2 cellular contexts compared by ENCODE assay signal in the genomic region with DNA sequence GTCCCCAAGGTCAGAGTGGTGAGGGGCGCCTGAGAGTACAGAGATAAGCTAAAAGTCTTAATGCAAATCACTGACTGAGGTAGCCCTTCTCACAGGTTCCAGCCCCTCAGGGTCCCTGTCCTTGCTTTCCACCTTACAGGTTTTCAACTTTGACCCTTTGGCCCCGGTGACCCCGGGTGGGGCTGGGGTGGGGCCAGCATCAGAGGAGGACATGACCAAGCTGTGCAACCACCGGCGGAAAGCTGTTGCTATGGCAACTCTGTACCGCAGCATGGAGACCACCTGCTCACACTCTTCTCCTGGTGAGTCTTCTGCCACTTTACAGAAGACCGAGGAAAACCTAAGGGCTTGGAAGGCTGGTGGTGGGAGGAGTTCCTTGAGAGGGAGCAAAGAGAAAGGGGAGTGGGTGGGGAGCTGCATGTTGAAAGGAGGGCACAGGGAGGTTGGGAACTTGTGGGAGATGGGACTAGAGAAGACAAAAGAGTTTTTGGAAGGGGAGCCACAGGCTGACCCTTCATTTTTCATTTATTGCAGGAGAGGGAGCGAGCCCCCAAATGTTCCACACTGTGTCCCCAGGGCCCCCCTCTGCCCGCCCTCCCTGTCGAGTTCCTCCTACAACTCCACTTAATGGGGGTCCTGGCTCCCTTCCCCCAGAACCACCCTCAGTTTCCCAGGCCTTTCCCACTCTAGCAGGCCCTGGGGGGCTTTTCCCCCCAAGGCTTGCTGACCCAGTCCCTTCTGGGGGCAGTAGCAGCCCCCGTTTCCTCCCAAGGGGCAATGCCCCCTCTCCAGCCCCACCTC.
TF ChIP-seq lines count a peak whose summit lies in the region.

No MANE protein-coding gene starts in this region.

TF ChIP-seq in HEK293, 187 proteins besides CTCF, POLR2A, EP300 and RAD21:
- TF ChIP-seq ZNF843 (tag by site-specific recombination; IDR thresholded peaks at IDR 0.05) (no peak), SP2 (tag by site-specific recombination; IDR thresholded peaks at IDR 0.05) (0 out of 2 replicates have a peak, but pooled peaks have one; percentile 10), ZNF132 (tag by site-specific recombination; IDR thresholded peaks at IDR 0.05; ENCODE audit: borderline replicate concordance) (no peak), GLIS2 (tag by site-specific recombination; IDR thresholded peaks at IDR 0.05) (peak; percentile 61; the same call in 1 of the 2 replicates), ZNF792 (tag by site-specific recombination; IDR thresholded peaks at IDR 0.05) (no peak), ZNF37A (tag by site-specific recombination; IDR thresholded peaks at IDR 0.05) (no peak), ZNF302 (tag by site-specific recombination; IDR thresholded peaks at IDR 0.05; ENCODE audit: low read depth) (no peak), ZNF549 (tag by site-specific recombination; IDR thresholded peaks at IDR 0.05) (no peak), ZNF324 (tag by site-specific recombination; IDR thresholded peaks at IDR 0.05) (no peak)
- TF ChIP-seq, protein P1, sequence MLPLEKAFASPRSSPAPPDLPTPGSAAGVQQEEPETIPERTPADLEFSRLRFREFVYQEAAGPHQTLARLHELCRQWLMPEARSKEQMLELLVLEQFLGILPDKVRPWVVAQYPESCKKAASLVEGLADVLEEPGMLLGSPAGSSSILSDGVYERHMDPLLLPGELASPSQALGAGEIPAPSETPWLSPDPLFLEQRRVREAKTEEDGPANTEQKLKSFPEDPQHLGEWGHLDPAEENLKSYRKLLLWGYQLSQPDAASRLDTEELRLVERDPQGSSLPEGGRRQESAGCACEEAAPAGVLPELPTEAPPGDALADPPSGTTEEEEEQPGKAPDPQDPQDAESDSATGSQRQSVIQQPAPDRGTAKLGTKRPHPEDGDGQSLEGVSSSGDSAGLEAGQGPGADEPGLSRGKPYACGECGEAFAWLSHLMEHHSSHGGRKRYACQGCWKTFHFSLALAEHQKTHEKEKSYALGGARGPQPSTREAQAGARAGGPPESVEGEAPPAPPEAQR (tag by site-specific recombination; IDR thresholded peaks at IDR 0.05), result no peak

TF ChIP-seq in K562, 482 proteins besides CTCF, POLR2A, EP300 and RAD21 (continues in another document):
- TF ChIP-seq POLR2G (IDR thresholded peaks at IDR 0.05; ENCODE audit: low read depth, low read length), result peak; percentile 25; the same call in 1 of the 2 replicates
- TF ChIP-seq CBFA2T2 (conservative IDR thresholded peaks at IDR 0.05), result no peak
- peak; percentile 91 for TF ChIP-seq NR2C1 (IDR thresholded peaks at IDR 0.05)
- TF ChIP-seq NR2C1 (tag; IDR thresholded peaks at IDR 0.05), result peak; percentile 92
- TF ChIP-seq CHD2 (IDR thresholded peaks at IDR 0.05; ENCODE audit: low read depth, low read length), result no peak
- TF ChIP-seq L3MBTL2 (IDR thresholded peaks at IDR 0.05), result no peak
- TF ChIP-seq JUND (IDR thresholded peaks at IDR 0.05; ENCODE audit: borderline replicate concordance, low read depth, low read length), result no peak
- TF ChIP-seq JUND (tag; IDR thresholded peaks at IDR 0.05; ENCODE audit: borderline replicate concordance, low read depth, low read length), result no peak
- no peak for TF ChIP-seq ILK (tag; IDR thresholded peaks at IDR 0.05; ENCODE audit: borderline replicate concordance, low read depth)
- no peak for TF ChIP-seq ZFX (CRISPR knock-in tag; IDR thresholded peaks at IDR 0.05)
- TF ChIP-seq ZNF778 (CRISPR knock-in tag; IDR thresholded peaks at IDR 0.05), result no peak
- 0 out of 2 replicates have a peak, but pooled peaks have one; percentile 35 for TF ChIP-seq ESRRA (IDR thresholded peaks at IDR 0.05; ENCODE audit: borderline replicate concordance, low read depth)
- 0 out of 4 replicates have a peak, but pooled peaks of 1 of the 2 experiments have one; percentile 34 for TF ChIP-seq MAZ (CRISPR knock-in tag; conservative IDR thresholded peaks at IDR 0.05 in 1 of 2, IDR thresholded peaks at IDR 0.05 in 1 of 2)
- TF ChIP-seq, protein P2, sequence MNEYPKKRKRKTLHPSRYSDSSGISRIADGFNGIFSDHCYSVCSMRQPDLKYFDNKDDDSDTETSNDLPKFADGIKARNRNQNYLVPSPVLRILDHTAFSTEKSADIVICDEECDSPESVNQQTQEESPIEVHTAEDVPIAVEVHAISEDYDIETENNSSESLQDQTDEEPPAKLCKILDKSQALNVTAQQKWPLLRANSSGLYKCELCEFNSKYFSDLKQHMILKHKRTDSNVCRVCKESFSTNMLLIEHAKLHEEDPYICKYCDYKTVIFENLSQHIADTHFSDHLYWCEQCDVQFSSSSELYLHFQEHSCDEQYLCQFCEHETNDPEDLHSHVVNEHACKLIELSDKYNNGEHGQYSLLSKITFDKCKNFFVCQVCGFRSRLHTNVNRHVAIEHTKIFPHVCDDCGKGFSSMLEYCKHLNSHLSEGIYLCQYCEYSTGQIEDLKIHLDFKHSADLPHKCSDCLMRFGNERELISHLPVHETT (CRISPR knock-in tag; conservative IDR thresholded peaks at IDR 0.05 in 1 of 2, IDR thresholded peaks at IDR 0.05 in 1 of 2), result no peak
- no peak for TF ChIP-seq FIP1L1 (IDR thresholded peaks at IDR 0.05; ENCODE audit: low read depth, low read length, poor library complexity, severe bottlenecking)
- no peak for TF ChIP-seq FOXP1 (CRISPR knock-in tag; IDR thresholded peaks at IDR 0.05)
- TF ChIP-seq, protein P3, sequence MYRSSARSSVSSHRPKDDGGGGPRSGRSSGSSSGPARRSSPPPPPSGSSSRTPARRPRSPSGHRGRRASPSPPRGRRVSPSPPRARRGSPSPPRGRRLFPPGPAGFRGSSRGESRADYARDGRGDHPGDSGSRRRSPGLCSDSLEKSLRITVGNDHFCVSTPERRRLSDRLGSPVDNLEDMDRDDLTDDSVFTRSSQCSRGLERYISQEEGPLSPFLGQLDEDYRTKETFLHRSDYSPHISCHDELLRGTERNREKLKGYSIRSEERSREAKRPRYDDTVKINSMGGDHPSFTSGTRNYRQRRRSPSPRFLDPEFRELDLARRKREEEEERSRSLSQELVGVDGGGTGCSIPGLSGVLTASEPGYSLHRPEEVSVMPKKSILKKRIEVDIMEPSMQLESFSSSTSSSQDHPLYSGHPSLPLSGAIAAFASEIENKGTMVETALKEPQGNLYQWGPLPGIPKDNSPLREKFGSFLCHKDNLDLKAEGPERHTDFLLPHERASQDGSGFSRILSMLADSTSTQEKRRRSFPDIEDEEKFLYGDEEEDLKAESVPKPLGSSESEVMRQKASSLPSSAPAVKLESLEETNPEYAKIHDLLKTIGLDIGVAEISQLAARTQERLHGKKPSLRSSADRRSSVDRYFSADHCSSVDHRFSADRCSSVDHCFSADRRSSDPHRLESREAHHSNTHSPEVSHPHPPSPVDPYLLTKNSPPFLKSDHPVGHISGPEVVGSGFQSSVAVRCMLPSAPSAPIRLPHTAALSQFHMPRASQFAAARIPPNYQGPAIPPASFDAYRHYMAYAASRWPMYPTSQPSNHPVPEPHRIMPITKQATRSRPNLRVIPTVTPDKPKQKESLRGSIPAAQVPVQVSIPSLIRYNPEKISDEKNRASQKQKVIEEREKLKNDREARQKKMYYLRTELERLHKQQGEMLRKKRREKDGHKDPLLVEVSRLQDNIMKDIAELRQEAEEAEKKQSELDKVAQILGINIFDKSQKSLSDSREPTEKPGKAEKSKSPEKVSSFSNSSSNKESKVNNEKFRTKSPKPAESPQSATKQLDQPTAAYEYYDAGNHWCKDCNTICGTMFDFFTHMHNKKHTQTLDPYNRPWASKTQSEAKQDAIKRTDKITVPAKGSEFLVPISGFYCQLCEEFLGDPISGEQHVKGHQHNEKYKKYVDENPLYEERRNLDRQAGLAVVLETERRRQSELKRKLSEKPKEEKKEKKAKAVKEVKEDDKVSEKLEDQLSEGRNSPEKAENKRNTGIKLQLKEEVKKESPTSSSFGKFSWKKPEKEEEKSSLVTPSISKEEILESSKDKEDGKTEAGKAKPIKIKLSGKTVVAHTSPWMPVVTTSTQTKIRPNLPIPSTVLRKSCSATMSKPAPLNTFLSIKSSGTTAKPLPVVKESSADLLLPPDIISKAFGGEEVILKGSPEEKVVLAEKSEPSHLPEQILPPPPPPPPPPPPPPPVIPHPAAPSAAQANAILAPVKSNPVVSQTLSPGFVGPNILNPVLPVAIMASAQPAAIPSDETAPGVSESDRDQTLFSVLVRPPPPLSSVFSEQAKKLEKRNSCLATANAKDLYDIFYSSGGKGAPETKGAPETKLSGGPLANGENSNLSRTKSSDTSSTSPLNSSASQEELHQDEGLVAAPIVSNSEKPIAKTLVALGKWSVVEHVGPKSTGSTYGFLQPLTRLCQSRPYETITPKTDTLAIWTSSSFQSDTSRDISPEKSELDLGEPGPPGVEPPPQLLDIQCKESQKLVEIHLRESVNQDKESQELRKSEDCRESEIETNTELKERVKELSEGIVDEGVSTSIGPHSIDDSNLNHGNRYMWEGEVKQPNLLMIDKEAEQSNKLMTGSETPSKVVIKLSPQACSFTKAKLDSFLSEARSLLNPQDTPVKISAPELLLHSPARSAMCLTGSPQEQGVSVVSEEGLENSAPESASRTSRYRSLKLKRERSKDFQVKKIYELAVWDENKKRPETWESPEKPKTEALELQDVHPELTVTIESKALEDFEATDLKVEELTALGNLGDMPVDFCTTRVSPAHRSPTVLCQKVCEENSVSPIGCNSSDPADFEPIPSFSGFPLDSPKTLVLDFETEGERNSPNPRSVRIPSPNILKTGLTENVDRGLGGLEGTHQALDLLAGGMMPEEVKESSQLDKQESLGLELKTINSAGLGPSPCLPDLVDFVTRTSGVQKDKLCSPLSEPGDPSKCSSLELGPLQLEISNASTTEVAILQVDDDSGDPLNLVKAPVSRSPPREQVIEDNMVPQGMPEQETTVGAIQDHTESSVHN (IDR thresholded peaks at IDR 0.05; ENCODE audit: borderline replicate concordance in 1 of 2, low read depth in 1 of 2), result no peak
- TF ChIP-seq SRF (CRISPR knock-in tag; IDR thresholded peaks at IDR 0.05), result no peak
- TF ChIP-seq, protein P4, sequence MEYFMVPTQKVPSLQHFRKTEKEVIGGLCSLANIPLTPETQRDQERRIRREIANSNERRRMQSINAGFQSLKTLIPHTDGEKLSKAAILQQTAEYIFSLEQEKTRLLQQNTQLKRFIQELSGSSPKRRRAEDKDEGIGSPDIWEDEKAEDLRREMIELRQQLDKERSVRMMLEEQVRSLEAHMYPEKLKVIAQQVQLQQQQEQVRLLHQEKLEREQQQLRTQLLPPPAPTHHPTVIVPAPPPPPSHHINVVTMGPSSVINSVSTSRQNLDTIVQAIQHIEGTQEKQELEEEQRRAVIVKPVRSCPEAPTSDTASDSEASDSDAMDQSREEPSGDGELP (CRISPR knock-in tag; IDR thresholded peaks at IDR 0.05; ENCODE audit: borderline replicate concordance), result no peak
- no peak for TF ChIP-seq NR4A1 (CRISPR knock-in tag; IDR thresholded peaks at IDR 0.05)
- no peak for TF ChIP-seq NR4A1 (tag; IDR thresholded peaks at IDR 0.05)
- no peak for TF ChIP-seq CHD1 (IDR thresholded peaks at IDR 0.05; ENCODE audit: low read length)
- TF ChIP-seq RFX1 (IDR thresholded peaks at IDR 0.05), result peak; percentile 93
- TF ChIP-seq MCM5 (IDR thresholded peaks at IDR 0.05; ENCODE audit: low read depth), result no peak
- 0 out of 4 replicates have a peak, but pooled peaks of 1 of the 2 experiments have one; percentile 28 for TF ChIP-seq CSDE1 (IDR thresholded peaks at IDR 0.05)
- TF ChIP-seq ELF4 (CRISPR knock-in tag; IDR thresholded peaks at IDR 0.05), result no peak
- TF ChIP-seq, protein P5, sequence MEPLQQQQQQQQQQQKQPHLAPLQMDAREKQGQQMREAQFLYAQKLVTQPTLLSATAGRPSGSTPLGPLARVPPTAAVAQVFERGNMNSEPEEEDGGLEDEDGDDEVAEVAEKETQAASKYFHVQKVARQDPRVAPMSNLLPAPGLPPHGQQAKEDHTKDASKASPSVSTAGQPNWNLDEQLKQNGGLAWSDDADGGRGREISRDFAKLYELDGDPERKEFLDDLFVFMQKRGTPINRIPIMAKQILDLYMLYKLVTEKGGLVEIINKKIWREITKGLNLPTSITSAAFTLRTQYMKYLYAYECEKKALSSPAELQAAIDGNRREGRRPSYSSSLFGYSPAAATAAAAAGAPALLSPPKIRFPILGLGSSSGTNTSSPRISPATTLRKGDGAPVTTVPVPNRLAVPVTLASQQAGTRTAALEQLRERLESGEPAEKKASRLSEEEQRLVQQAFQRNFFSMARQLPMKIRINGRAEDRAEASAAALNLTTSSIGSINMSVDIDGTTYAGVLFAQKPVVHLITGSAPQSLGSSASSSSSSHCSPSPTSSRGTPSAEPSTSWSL (CRISPR knock-in tag; IDR thresholded peaks at IDR 0.05; ENCODE audit: borderline replicate concordance), result no peak
- TF ChIP-seq PML (IDR thresholded peaks at IDR 0.05; ENCODE audit: low read length), result no peak
- TF ChIP-seq NELFE (IDR thresholded peaks at IDR 0.05; ENCODE audit: insufficient read depth, insufficient read length), result no peak
- TF ChIP-seq SAP30 (IDR thresholded peaks at IDR 0.05; ENCODE audit: borderline replicate concordance, insufficient read depth, low read depth, low read length, poor library complexity, severe bottlenecking), result no peak
- TF ChIP-seq, protein P6, sequence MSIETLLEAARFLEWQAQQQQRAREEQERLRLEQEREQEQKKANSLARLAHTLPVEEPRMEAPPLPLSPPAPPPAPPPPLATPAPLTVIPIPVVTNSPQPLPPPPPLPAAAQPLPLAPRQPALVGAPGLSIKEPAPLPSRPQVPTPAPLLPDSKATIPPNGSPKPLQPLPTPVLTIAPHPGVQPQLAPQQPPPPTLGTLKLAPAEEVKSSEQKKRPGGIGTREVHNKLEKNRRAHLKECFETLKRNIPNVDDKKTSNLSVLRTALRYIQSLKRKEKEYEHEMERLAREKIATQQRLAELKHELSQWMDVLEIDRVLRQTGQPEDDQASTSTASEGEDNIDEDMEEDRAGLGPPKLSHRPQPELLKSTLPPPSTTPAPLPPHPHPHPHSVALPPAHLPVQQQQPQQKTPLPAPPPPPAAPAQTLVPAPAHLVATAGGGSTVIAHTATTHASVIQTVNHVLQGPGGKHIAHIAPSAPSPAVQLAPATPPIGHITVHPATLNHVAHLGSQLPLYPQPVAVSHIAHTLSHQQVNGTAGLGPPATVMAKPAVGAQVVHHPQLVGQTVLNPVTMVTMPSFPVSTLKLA (conservative IDR thresholded peaks at IDR 0.05), result no peak
- TF ChIP-seq, protein P7, sequence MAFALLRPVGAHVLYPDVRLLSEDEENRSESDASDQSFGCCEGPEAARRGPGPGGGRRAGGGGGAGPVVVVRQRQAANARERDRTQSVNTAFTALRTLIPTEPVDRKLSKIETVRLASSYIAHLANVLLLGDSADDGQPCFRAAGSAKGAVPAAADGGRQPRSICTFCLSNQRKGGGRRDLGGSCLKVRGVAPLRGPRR (CRISPR knock-in tag; IDR thresholded peaks at IDR 0.05), result no peak
- TF ChIP-seq, protein P8, sequence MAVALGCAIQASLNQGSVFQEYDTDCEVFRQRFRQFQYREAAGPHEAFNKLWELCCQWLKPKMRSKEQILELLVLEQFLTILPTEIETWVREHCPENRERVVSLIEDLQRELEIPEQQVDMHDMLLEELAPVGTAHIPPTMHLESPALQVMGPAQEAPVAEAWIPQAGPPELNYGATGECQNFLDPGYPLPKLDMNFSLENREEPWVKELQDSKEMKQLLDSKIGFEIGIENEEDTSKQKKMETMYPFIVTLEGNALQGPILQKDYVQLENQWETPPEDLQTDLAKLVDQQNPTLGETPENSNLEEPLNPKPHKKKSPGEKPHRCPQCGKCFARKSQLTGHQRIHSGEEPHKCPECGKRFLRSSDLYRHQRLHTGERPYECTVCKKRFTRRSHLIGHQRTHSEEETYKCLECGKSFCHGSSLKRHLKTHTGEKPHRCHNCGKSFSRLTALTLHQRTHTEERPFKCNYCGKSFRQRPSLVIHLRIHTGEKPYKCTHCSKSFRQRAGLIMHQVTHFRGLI (CRISPR knock-in tag; IDR thresholded peaks at IDR 0.05), result no peak
- no peak for TF ChIP-seq CXXC5 (CRISPR knock-in tag; IDR thresholded peaks at IDR 0.05)
